ENCODE assay signal across 24 cellular contexts in the genomic region with DNA sequence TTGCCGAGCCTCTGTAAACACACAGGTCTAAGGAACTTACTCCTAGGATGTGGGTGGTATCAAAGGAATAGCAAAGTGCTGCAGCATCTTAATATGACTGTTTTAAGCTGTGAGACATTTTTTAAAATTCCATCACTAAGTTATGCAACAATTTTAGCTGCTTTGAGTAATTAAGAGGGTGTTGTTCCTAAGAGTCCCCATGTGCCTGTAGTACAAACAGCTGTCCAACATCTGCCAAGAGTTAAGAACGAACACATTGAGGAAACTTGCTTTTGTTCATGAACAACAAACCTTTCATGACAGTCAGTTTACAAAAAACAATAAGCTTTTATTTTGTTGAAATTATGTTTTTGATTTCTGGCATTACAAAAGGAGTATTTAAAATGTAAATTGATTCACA.
"Had no signal": no experiment of that assay in that cellular context is flagged by ENCODE, and none has a peak within 500 bp of the region (broad histone marks: within the 10 kb centered on the region; RNA-seq: fewer than 3 reads in every experiment).

No MANE protein-coding gene starts in this region.

- H3K4me3 Mint-ChIP-seq: activated B cell treated with CpG ODN at 0.5 μM for 24 hours; activated CD4-positive, alpha-beta memory T cell treated with anti-CD3 and anti-CD28 coated beads for 36 hours; activated CD8-positive, alpha-beta memory T cell treated with anti-CD3 and anti-CD28 coated beads, Interleukin-2, amount 10 ng/mL, durations not matched to agents 7 days and 5 days; activated naive CD8-positive, alpha-beta T cell treated with anti-CD3 and anti-CD28 coated beads for 36 hours; activated T-helper 17 cell treated with anti-CD3 and anti-CD28 coated beads, Interleukin-2, amount 50 U/mL, for 72 hours; natural killer cell; stimulated activated effector memory CD8-positive, alpha-beta T cell treated with anti-CD3 and anti-CD28 coated beads, Interleukin-12 subunit alpha, Interleukin-12 subunit beta, amount 100 ng/mL, for 72 hours; T-helper 2 cell treated with Interferon-gamma antibody and Interleukin-4, amounts not matched to agents 5 μg/mL and 100 μg/mL, for 36 hours; type B pancreatic cell had no signal

- DNase-seq: activated B cell treated with CpG ODN at 0.5 μM for 24 hours; activated CD4-positive, alpha-beta memory T cell treated with anti-CD3 and anti-CD28 coated beads for 36 hours; activated CD4-positive, alpha-beta T cell treated with anti-CD3 and anti-CD28 coated beads for 4 hours; activated CD8-positive, alpha-beta memory T cell treated with anti-CD3 and anti-CD28 coated beads, Interleukin-2, amount 10 ng/mL, durations not matched to agents 7 days and 5 days; activated naive CD4-positive, alpha-beta T cell; activated naive CD8-positive, alpha-beta T cell treated with anti-CD3 and anti-CD28 coated beads for 36 hours; amygdala; dermis blood vessel endothelial cell; hippocampal formation; left cardiac atrium; lower lobe of right lung; natural killer cell; nucleus accumbens; posterior cingulate gyrus; stimulated activated CD4-positive, alpha-beta T cell treated with anti-CD3 and anti-CD28 coated beads, Interleukin-4, amount 100 ng/mL, for 24 hours; stomach; SW 1271 had no signal

- H3K27ac Mint-ChIP-seq: activated B cell treated with CpG ODN at 0.5 μM for 24 hours; activated CD4-positive, alpha-beta memory T cell treated with anti-CD3 and anti-CD28 coated beads for 36 hours; activated CD8-positive, alpha-beta memory T cell treated with anti-CD3 and anti-CD28 coated beads, Interleukin-2, amount 10 ng/mL, durations not matched to agents 7 days and 5 days; activated naive CD8-positive, alpha-beta T cell treated with anti-CD3 and anti-CD28 coated beads for 36 hours; activated T-helper 17 cell treated with anti-CD3 and anti-CD28 coated beads, Interleukin-2, amount 50 U/mL, for 72 hours; natural killer cell; stimulated activated effector memory CD8-positive, alpha-beta T cell treated with anti-CD3 and anti-CD28 coated beads, Interleukin-12 subunit alpha, Interleukin-12 subunit beta, amount 100 ng/mL, for 72 hours; T-helper 2 cell treated with Interferon-gamma antibody and Interleukin-4, amounts not matched to agents 5 μg/mL and 100 μg/mL, for 36 hours; type B pancreatic cell had no signal

- ATAC-seq: activated CD8-positive, alpha-beta memory T cell treated with anti-CD3 and anti-CD28 coated beads, Interleukin-2, amount 10 ng/mL, durations not matched to agents 7 days and 5 days; activated T-helper 17 cell treated with anti-CD3 and anti-CD28 coated beads, Interleukin-2, amount 50 U/mL, for 72 hours; natural killer cell; stimulated activated effector memory CD8-positive, alpha-beta T cell treated with anti-CD3 and anti-CD28 coated beads, Interleukin-12 subunit alpha, Interleukin-12 subunit beta, amount 100 ng/mL, for 72 hours had no signal

- H3K4me3 ChIP-seq: cardiac muscle cell, lower lobe of right lung, skin epidermis, stomach had no signal

- H3K9me3 Mint-ChIP-seq: activated B cell treated with CpG ODN at 0.5 μM for 24 hours; activated CD4-positive, alpha-beta memory T cell treated with anti-CD3 and anti-CD28 coated beads for 36 hours; activated naive CD8-positive, alpha-beta T cell treated with anti-CD3 and anti-CD28 coated beads for 36 hours; activated T-helper 17 cell treated with anti-CD3 and anti-CD28 coated beads, Interleukin-2, amount 50 U/mL, for 72 hours; natural killer cell; stimulated activated effector memory CD8-positive, alpha-beta T cell treated with anti-CD3 and anti-CD28 coated beads, Interleukin-12 subunit alpha, Interleukin-12 subunit beta, amount 100 ng/mL, for 72 hours; T-helper 2 cell treated with Interferon-gamma antibody and Interleukin-4, amounts not matched to agents 5 μg/mL and 100 μg/mL, for 36 hours; type B pancreatic cell had no signal

- H3K27me3 ChIP-seq: cardiac muscle cell, stomach had no signal

- H3K4me1 Mint-ChIP-seq: activated B cell treated with CpG ODN at 0.5 μM for 24 hours; activated CD8-positive, alpha-beta memory T cell treated with anti-CD3 and anti-CD28 coated beads, Interleukin-2, amount 10 ng/mL, durations not matched to agents 7 days and 5 days; activated naive CD8-positive, alpha-beta T cell treated with anti-CD3 and anti-CD28 coated beads for 36 hours; activated T-helper 17 cell treated with anti-CD3 and anti-CD28 coated beads, Interleukin-2, amount 50 U/mL, for 72 hours; natural killer cell; stimulated activated effector memory CD8-positive, alpha-beta T cell treated with anti-CD3 and anti-CD28 coated beads, Interleukin-12 subunit alpha, Interleukin-12 subunit beta, amount 100 ng/mL, for 72 hours had no signal

- H3K9me3 ChIP-seq: lower lobe of right lung, stomach had no signal

- H3K27ac ChIP-seq: epithelial cell of prostate, lower lobe of right lung, skin epidermis, stomach had no signal

- H3K4me1 ChIP-seq: lower lobe of right lung had no signal

- H3K27me3 Mint-ChIP-seq: activated B cell treated with CpG ODN at 0.5 μM for 24 hours, type B pancreatic cell had no signal

- H3K36me3 Mint-ChIP-seq: activated CD4-positive, alpha-beta memory T cell treated with anti-CD3 and anti-CD28 coated beads for 36 hours; activated CD8-positive, alpha-beta memory T cell treated with anti-CD3 and anti-CD28 coated beads, Interleukin-2, amount 10 ng/mL, durations not matched to agents 7 days and 5 days; activated naive CD8-positive, alpha-beta T cell treated with anti-CD3 and anti-CD28 coated beads for 36 hours; natural killer cell; stimulated activated effector memory CD8-positive, alpha-beta T cell treated with anti-CD3 and anti-CD28 coated beads, Interleukin-12 subunit alpha, Interleukin-12 subunit beta, amount 100 ng/mL, for 72 hours; type B pancreatic cell had no signal

- H3K36me3 ChIP-seq: cardiac muscle cell, lower lobe of right lung, stomach had no signal
